Comparison of ENCODE assay signal across 22 cellular contexts in the genomic region with DNA sequence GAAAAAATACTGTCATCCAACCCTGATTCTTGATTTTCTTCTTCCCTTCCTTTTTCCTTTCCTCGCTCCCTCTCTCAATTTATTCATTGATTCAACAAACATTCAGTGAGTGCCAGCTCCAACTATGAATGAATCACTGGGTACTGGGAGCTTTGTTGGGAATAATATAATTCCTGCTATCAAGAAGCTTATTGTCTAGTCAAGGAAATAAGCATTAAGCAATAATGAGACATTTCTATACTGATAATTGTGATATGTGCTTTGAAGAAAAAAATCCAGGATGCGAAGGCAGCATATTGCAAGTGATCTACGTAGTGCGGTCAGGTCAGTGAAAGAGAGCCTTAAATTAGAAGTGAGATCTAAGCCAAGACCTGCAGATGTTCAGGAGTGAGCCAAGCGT.
"Had no signal": no experiment of that assay in that cellular context is flagged by ENCODE, and none has a peak within 500 bp of the region (broad histone marks: within the 10 kb centered on the region; RNA-seq: fewer than 3 reads in every experiment).

No MANE protein-coding gene starts in this region.

- H3K27ac Mint-ChIP-seq: activated CD4-positive, alpha-beta memory T cell treated with anti-CD3 and anti-CD28 coated beads, Interleukin-2, amount 10 ng/mL, durations not matched to agents 7 days and 5 days; activated CD8-positive, alpha-beta memory T cell treated with anti-CD3 and anti-CD28 coated beads, Interleukin-2, amount 10 ng/mL, durations not matched to agents 7 days and 5 days; activated naive CD8-positive, alpha-beta T cell treated with anti-CD3 and anti-CD28 coated beads, Interleukin-2, amount 10 ng/mL, durations not matched to agents 7 days and 5 days; mesothelial cell of epicardium; stimulated activated effector memory CD8-positive, alpha-beta T cell treated with anti-CD3 and anti-CD28 coated beads, Interleukin-12 subunit alpha, Interleukin-12 subunit beta, amount 100 ng/mL, for 72 hours had no signal

- DNase-seq: activated CD4-positive, alpha-beta memory T cell treated with anti-CD3 and anti-CD28 coated beads, Interleukin-2, amount 10 ng/mL, durations not matched to agents 7 days and 5 days; activated CD4-positive, alpha-beta T cell treated with anti-CD3 and anti-CD28 coated beads for 48 hours; activated CD4-positive, CD25-positive, alpha-beta regulatory T cell; activated CD8-positive, alpha-beta memory T cell treated with anti-CD3 and anti-CD28 coated beads, Interleukin-2, amount 10 ng/mL, durations not matched to agents 7 days and 5 days; activated naive CD4-positive, alpha-beta T cell; activated naive CD8-positive, alpha-beta T cell treated with anti-CD3 and anti-CD28 coated beads, Interleukin-2, amount 10 ng/mL, durations not matched to agents 7 days and 5 days; amygdala; brain microvascular endothelial cell; cortex of kidney; left colon; ovary; sigmoid colon; stimulated activated CD4-positive, alpha-beta T cell treated with anti-CD3 and anti-CD28 coated beads, Interleukin-4, amount 100 ng/mL, for 24 hours; stomach; T-helper 1 cell; T-helper 9 cell; trophoblast cell had no signal

- H3K79me2 ChIP-seq: hepatocyte had no signal

- H3K4me1 Mint-ChIP-seq: activated CD4-positive, alpha-beta memory T cell treated with anti-CD3 and anti-CD28 coated beads, Interleukin-2, amount 10 ng/mL, durations not matched to agents 7 days and 5 days; activated CD8-positive, alpha-beta memory T cell treated with anti-CD3 and anti-CD28 coated beads, Interleukin-2, amount 10 ng/mL, durations not matched to agents 7 days and 5 days; activated naive CD8-positive, alpha-beta T cell treated with anti-CD3 and anti-CD28 coated beads, Interleukin-2, amount 10 ng/mL, durations not matched to agents 7 days and 5 days; stimulated activated effector memory CD8-positive, alpha-beta T cell treated with anti-CD3 and anti-CD28 coated beads, Interleukin-12 subunit alpha, Interleukin-12 subunit beta, amount 100 ng/mL, for 72 hours had no signal

- ATAC-seq: activated CD8-positive, alpha-beta memory T cell treated with anti-CD3 and anti-CD28 coated beads, Interleukin-2, amount 10 ng/mL, durations not matched to agents 7 days and 5 days; left colon; stimulated activated effector memory CD8-positive, alpha-beta T cell treated with anti-CD3 and anti-CD28 coated beads, Interleukin-12 subunit alpha, Interleukin-12 subunit beta, amount 100 ng/mL, for 72 hours had no signal

- H2AFZ ChIP-seq: hepatocyte had no signal

- H3K27me3 ChIP-seq: brain microvascular endothelial cell, hepatocyte, ovary, sigmoid colon, stomach, vagina had no signal

- H3K36me3 ChIP-seq: brain microvascular endothelial cell, ovary, sigmoid colon, stomach, vagina had no signal

- H3K9me3 ChIP-seq: ovary, sigmoid colon, stomach, vagina had no signal

- H3K27ac ChIP-seq: brain microvascular endothelial cell, hepatocyte, ovary, stomach, vagina had no signal

- H3K36me3 Mint-ChIP-seq: activated CD8-positive, alpha-beta memory T cell treated with anti-CD3 and anti-CD28 coated beads, Interleukin-2, amount 10 ng/mL, durations not matched to agents 7 days and 5 days; activated naive CD8-positive, alpha-beta T cell treated with anti-CD3 and anti-CD28 coated beads, Interleukin-2, amount 10 ng/mL, durations not matched to agents 7 days and 5 days; mesothelial cell of epicardium; stimulated activated effector memory CD8-positive, alpha-beta T cell treated with anti-CD3 and anti-CD28 coated beads, Interleukin-12 subunit alpha, Interleukin-12 subunit beta, amount 100 ng/mL, for 72 hours had no signal

- H3K4me3 ChIP-seq: hepatocyte, lung, ovary, sigmoid colon, stomach, vagina had no signal

- H3K9me3 Mint-ChIP-seq: activated CD4-positive, alpha-beta memory T cell treated with anti-CD3 and anti-CD28 coated beads, Interleukin-2, amount 10 ng/mL, durations not matched to agents 7 days and 5 days; activated naive CD8-positive, alpha-beta T cell treated with anti-CD3 and anti-CD28 coated beads, Interleukin-2, amount 10 ng/mL, durations not matched to agents 7 days and 5 days; stimulated activated effector memory CD8-positive, alpha-beta T cell treated with anti-CD3 and anti-CD28 coated beads, Interleukin-12 subunit alpha, Interleukin-12 subunit beta, amount 100 ng/mL, for 72 hours had no signal

- H3K4me3 Mint-ChIP-seq: activated CD4-positive, alpha-beta memory T cell treated with anti-CD3 and anti-CD28 coated beads, Interleukin-2, amount 10 ng/mL, durations not matched to agents 7 days and 5 days; activated CD8-positive, alpha-beta memory T cell treated with anti-CD3 and anti-CD28 coated beads, Interleukin-2, amount 10 ng/mL, durations not matched to agents 7 days and 5 days; activated naive CD8-positive, alpha-beta T cell treated with anti-CD3 and anti-CD28 coated beads, Interleukin-2, amount 10 ng/mL, durations not matched to agents 7 days and 5 days; mesothelial cell of epicardium; stimulated activated effector memory CD8-positive, alpha-beta T cell treated with anti-CD3 and anti-CD28 coated beads, Interleukin-12 subunit alpha, Interleukin-12 subunit beta, amount 100 ng/mL, for 72 hours had no signal
